Comparison of ENCODE assay signal across 12 cellular contexts in the genomic region with DNA sequence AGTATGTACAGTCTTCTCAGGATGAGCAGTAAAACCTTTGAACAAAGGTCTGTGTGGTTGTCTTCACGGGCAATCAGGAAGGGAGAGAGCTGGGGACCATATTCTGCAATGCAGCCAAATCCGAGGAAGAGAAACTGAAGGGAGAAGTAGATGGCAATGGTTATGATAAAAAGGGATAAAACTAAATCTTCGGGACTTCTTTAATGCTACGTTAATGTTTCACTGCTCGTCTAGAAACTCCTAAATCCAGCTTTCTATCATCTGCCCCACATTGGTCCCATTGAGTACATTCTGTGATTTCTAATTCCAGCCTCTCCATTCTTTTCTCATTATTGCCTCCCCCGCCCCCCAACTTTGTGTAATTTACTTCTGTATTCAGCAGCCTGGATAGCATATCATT. TPM values are rescaled to one million over a fixed set of nuclear protein-coding genes. Genes with fewer than 3 reads are reported as not detected.
DNase-seq lines count a peak whose midpoint lies in the region; ATAC-seq and TF ChIP-seq lines count a peak whose summit lies in the region.
"Had no signal": no experiment of that assay in that cellular context is flagged by ENCODE, and none has a peak within 500 bp of the region (broad histone marks: within the 10 kb centered on the region; RNA-seq: fewer than 3 reads in every experiment).

No MANE protein-coding gene starts in this region.

- H3K27me3 ChIP-seq in CD4-positive, alpha-beta memory T cell (ENCODE audit: insufficient read depth, low read length) = no peaks in the 10 kb centered on the region
- no peaks in the 10 kb centered on the region for H3K27me3 ChIP-seq in Loucy (ENCODE audit: insufficient read depth, low read length, poor library complexity, severe bottlenecking)
- H3K27me3 ChIP-seq: MG63, SJSA1 had no signal

- CTCF ChIA-PET in CD4-positive, alpha-beta memory T cell (lab: Charles Lee; ENCODE audit: partially characterized antibody) = interaction anchor here (0.9 to 2.5 kb wide), 3 partner anchors 23 to 127 kb away, joined by 3 to 23 read pairs (median 5); no protein-coding TSS in a partner anchor

- H4K20me1 ChIP-seq in Loucy (ENCODE audit: insufficient read depth, low read length, poor library complexity, severe bottlenecking) = peaks cover 33% of the 10 kb centered on the region

- H3K27ac ChIP-seq in CD4-positive, alpha-beta memory T cell (ENCODE audit: low read depth, low read length) = peak overlapping the region; percentile 90
- H3K27ac ChIP-seq: SJSA1 had no signal

- H3K79me2 ChIP-seq in Loucy (ENCODE audit: insufficient read depth, low read length) = peaks cover 57% of the 10 kb centered on the region

- H3K4me3 Mint-ChIP-seq in CD4-positive, alpha-beta memory T cell = peak overlapping the region; percentile 51 to 98 (median 94)
- peak overlapping the region; percentile 96 to 99 (median 98) for H3K4me3 Mint-ChIP-seq in brain
- H3K4me3 Mint-ChIP-seq in nephron = peak overlapping the region; percentile 98 to 100 (median 98)

- H3K27ac Mint-ChIP-seq in CD4-positive, alpha-beta memory T cell = peak overlapping the region; percentile 81 to 99 (median 95)
- peak overlapping the region in 4 of 5 experiments; percentile 13 to 98 (median 84) for H3K27ac Mint-ChIP-seq in brain
- peak overlapping the region in 2 of 3 experiments; percentile 17 to 67 for H3K27ac Mint-ChIP-seq in nephron

- no peaks in the 10 kb centered on the region for H3K9me3 Mint-ChIP-seq in CD4-positive, alpha-beta memory T cell
- no peaks in the 10 kb centered on the region for H3K9me3 Mint-ChIP-seq in brain
- no peaks in the 10 kb centered on the region for H3K9me3 Mint-ChIP-seq in nephron

- ATAC-seq in GM19351 (IDR thresholded peaks at IDR 0.05; ENCODE audit: unreplicated experiment) = no peak
- ATAC-seq in GM21737 (IDR thresholded peaks at IDR 0.05; ENCODE audit: unreplicated experiment) = no peak
- no peak for ATAC-seq in HG03108 (IDR thresholded peaks at IDR 0.05; ENCODE audit: unreplicated experiment)

- H3F3A ChIP-seq in Loucy (ENCODE audit: low read depth) = no peaks in the 10 kb centered on the region

- TF ChIP-seq CTCF in Loucy (conservative IDR thresholded peaks at IDR 0.05; ENCODE audit: low read length) = no peak
- TF ChIP-seq CTCF in brain (conservative IDR thresholded peaks at IDR 0.05) = no peak
- TF ChIP-seq CTCF in nephron (IDR thresholded peaks at IDR 0.05; ENCODE audit: unreplicated experiment in 3 of 3) = no peak

- intact Hi-C loops in CD4-positive, alpha-beta memory T cell (cut with micrococcal nuclease) = loop anchor here (5.0 kb wide), 1 partner anchor 46 kb away; no protein-coding TSS in a partner anchor

- H3K9me3 ChIP-seq in CD4-positive, alpha-beta memory T cell (ENCODE audit: control insufficient read depth in 1 of 2, low read length in 2 of 2) = no peaks in the 10 kb centered on the region
- no peaks in the 10 kb centered on the region for H3K9me3 ChIP-seq in Loucy (ENCODE audit: insufficient read depth, low read depth, low read length)
- H3K9me3 ChIP-seq: MG63, SJSA1 had no signal

- H2AFZ ChIP-seq in Loucy (ENCODE audit: low read length) = no peak overlapping the region

- no peak overlapping the region for H3K4me3 ChIP-seq in CD4-positive, alpha-beta memory T cell (ENCODE audit: low read length in 2 of 2)
- H3K4me3 ChIP-seq in Loucy (ENCODE audit: low read length, poor library complexity, severe bottlenecking) = peak overlapping the region; percentile 92
- H3K4me3 ChIP-seq: SJSA1 had no signal

- POLR2A ChIA-PET in CD4-positive, alpha-beta memory T cell (lab: Charles Lee; ENCODE audit: partially characterized antibody) = interaction anchor here (1.2 to 4.7 kb wide), 8 partner anchors 11 to 248 kb away, joined by 4 to 30 read pairs (median 16); a partner anchor contains a TSS

- DNase-seq in CD4-positive, alpha-beta memory T cell = no peak
- DNase-seq in NCI-H510A (lab: John Stamatoyannopoulos, UW) = no peak
- DNase-seq: MG63, NCI-H524, trophoblast cell had no signal

- peak overlapping the region; percentile 92 for H3K4me2 ChIP-seq in Loucy (ENCODE audit: low read depth, low read length, poor library complexity, severe bottlenecking)

- H3K4me1 ChIP-seq in CD4-positive, alpha-beta memory T cell (ENCODE audit: insufficient read depth, low read length) = peaks cover 49% of the 10 kb centered on the region
- peaks cover 33% of the 10 kb centered on the region for H3K4me1 ChIP-seq in Loucy (ENCODE audit: insufficient read depth, low read length, poor library complexity, severe bottlenecking)

- peak overlapping the region; percentile 85 for H3K9ac ChIP-seq in Loucy (ENCODE audit: low read depth, low read length, poor library complexity, severe bottlenecking)

- peaks cover 43% of the 10 kb centered on the region for H3K36me3 ChIP-seq in CD4-positive, alpha-beta memory T cell (ENCODE audit: insufficient read depth, low read length)
- peaks cover 7% of the 10 kb centered on the region; the same call in 1 of the 2 replicates for H3K36me3 ChIP-seq in Loucy (ENCODE audit: insufficient read depth, low read length)

- H3K27me3 Mint-ChIP-seq in CD4-positive, alpha-beta memory T cell = no peaks in the 10 kb centered on the region
- H3K27me3 Mint-ChIP-seq in brain = peaks cover 5% of the 10 kb centered on the region
- H3K27me3 Mint-ChIP-seq in nephron (ENCODE audit: low read depth) = no peaks in the 10 kb centered on the region

- H3K4me1 Mint-ChIP-seq in CD4-positive, alpha-beta memory T cell = peaks cover 26 to 44% (median 36%) of the 10 kb centered on the region in 4 donors
- H3K4me1 Mint-ChIP-seq in brain (peaks cover 44% of the 10 kb centered on the region), nephron (peaks cover 38% of the 10 kb centered on the region)

- peaks cover 14 to 43% of the 10 kb centered on the region in 2 donors for H3K36me3 Mint-ChIP-seq in CD4-positive, alpha-beta memory T cell
- H3K36me3 Mint-ChIP-seq in brain = peaks cover 25% of the 10 kb centered on the region
- peaks cover 26% of the 10 kb centered on the region for H3K36me3 Mint-ChIP-seq in nephron (ENCODE audit: low read depth)

- no peaks in the 10 kb centered on the region for H3K9me2 ChIP-seq in Loucy (replicated peaks; ENCODE audit: low read depth, low read length)

RNA-seq across cellular contexts. Expression of a gene that starts 1.7 kb away (rescaled TPM):
- 10 to 100 TPM; 54.7 to 60.3 TPM for total RNA-seq in CD4-positive, alpha-beta memory T cell
- polyA plus RNA-seq in CD4-positive, alpha-beta memory T cell = 10 to 100 TPM; 29.9 to 32.4 TPM
- 16.2 TPM for polyA plus RNA-seq in brain (ENCODE audit: insufficient read depth, low read depth, low replicate concordance)

RNA-seq across cellular contexts. Expression of a gene that starts 1.9 kb away (rescaled TPM):
- total RNA-seq in CD4-positive, alpha-beta memory T cell = 10 to 100 TPM; 53.9 to 56.9 TPM
- 10 to 100 TPM; 34.1 to 35.8 TPM for polyA plus RNA-seq in CD4-positive, alpha-beta memory T cell
- 45.9 TPM for polyA plus RNA-seq in brain (ENCODE audit: insufficient read depth, low read depth, low replicate concordance)

RNA-seq across cellular contexts. Expression of a gene that starts 9.3 kb away (rescaled TPM):
- total RNA-seq in CD4-positive, alpha-beta memory T cell = 10 to 100 TPM; 22.9 to 23.1 TPM
- 1 to 10 TPM; 1.2 to 3.5 TPM for polyA plus RNA-seq in CD4-positive, alpha-beta memory T cell
- polyA plus RNA-seq in brain (ENCODE audit: insufficient read depth, low read depth, low replicate concordance) = 16.5 TPM

RNA-seq across cellular contexts. Expression of a gene that starts 14.1 kb away (rescaled TPM):
- total RNA-seq in CD4-positive, alpha-beta memory T cell = 10 to 100 TPM; 45.9 to 54.0 TPM
- 1 to 10 TPM; 1.2 to 1.4 TPM for polyA plus RNA-seq in CD4-positive, alpha-beta memory T cell
- 2.5 TPM for polyA plus RNA-seq in brain (ENCODE audit: insufficient read depth, low read depth, low replicate concordance)

RNA-seq across cellular contexts. Expression of a gene that starts 42.2 kb away (rescaled TPM):
- 1 to 10 TPM in 1 of 2 experiments, under 1 TPM in 1; 0.83 to 1.3 TPM for total RNA-seq in CD4-positive, alpha-beta memory T cell
- polyA plus RNA-seq in CD4-positive, alpha-beta memory T cell = not detected
- polyA plus RNA-seq in brain (ENCODE audit: insufficient read depth, low read depth, low replicate concordance) = 0.61 TPM

Comparison
In these comparisons a context has a peak if more than half of its experiments do, and no peak if none do; other contexts are left out.
1. H3K27ac Mint-ChIP-seq: peak in every context shown above with its lines; median percentile 95 in CD4-positive, alpha-beta memory T cell; 84 in brain; 42 in nephron.